ENCODE assay signal across 9 cellular contexts in genomic region chr11:14308897-14309387, GRCh38. TPM values are rescaled to one million over a fixed set of nuclear protein-coding genes. Genes with fewer than 3 reads are reported as not detected.
DNase-seq lines count a peak whose midpoint lies in the region; ATAC-seq and TF ChIP-seq lines count a peak whose summit lies in the region.
"Had no signal": no experiment of that assay in that cellular context is flagged by ENCODE, and none has a peak within 500 bp of the region (broad histone marks: within the 10 kb centered on the region; RNA-seq: fewer than 3 reads in every experiment).

No MANE protein-coding gene starts in this region.

- ATAC-seq in GM18505 (IDR thresholded peaks at IDR 0.05; ENCODE audit: unreplicated experiment) (peak; percentile 41), GM21528 (IDR thresholded peaks at IDR 0.05; ENCODE audit: low FRiP score, unreplicated experiment) (peak; percentile 44), HG03342 (IDR thresholded peaks at IDR 0.05; ENCODE audit: unreplicated experiment) (peak; percentile 31), GM18861 (IDR thresholded peaks at IDR 0.05; ENCODE audit: unreplicated experiment) (no peak)

- H3K4me1 Mint-ChIP-seq in glutamatergic neuron (ENCODE audit: low read depth, unreplicated experiment), result no peaks in the 10 kb centered on the region

- no peak overlapping the region for H3K27ac Mint-ChIP-seq in glutamatergic neuron (ENCODE audit: unreplicated experiment)

- no peaks in the 10 kb centered on the region for H3K36me3 Mint-ChIP-seq in glutamatergic neuron (ENCODE audit: unreplicated experiment)

- H3K27me3 Mint-ChIP-seq in glutamatergic neuron (ENCODE audit: unreplicated experiment), result peaks cover 1% of the 10 kb centered on the region

- no peak for TF ChIP-seq POLR2A in GM18505 (IDR thresholded peaks at IDR 0.05; ENCODE audit: borderline replicate concordance, extremely low read depth, insufficient read depth, insufficient read length)

- no peaks in the 10 kb centered on the region for H3K9me3 Mint-ChIP-seq in glutamatergic neuron (ENCODE audit: unreplicated experiment)

- H3K4me3 Mint-ChIP-seq in glutamatergic neuron (ENCODE audit: unreplicated experiment), result no peak overlapping the region

- DNase-seq in glutamatergic neuron, result no peak
- DNase-seq in CD1c-positive myeloid dendritic cell (ENCODE audit: extremely low spot score), result no peak
- DNase-seq in stimulated activated CD4-positive, alpha-beta T cell treated with anti-CD3 and anti-CD28 coated beads, Interleukin-1b, Interleukin-23, amount 100 ng/mL, for 48 hours, result no peak
- DNase-seq in hepatic stellate cell (ENCODE audit: low spot score), result no peak
- DNase-seq: COR-L47 had no signal

- TF ChIP-seq CTCF in glutamatergic neuron (IDR thresholded peaks at IDR 0.05; ENCODE audit: partially characterized antibody, unreplicated experiment), result peak; percentile 7

RNA-seq across cellular contexts. Expression of gene RRAS2, which starts 50.0 kb away (rescaled TPM):
- total RNA-seq in glutamatergic neuron (ENCODE audit: unreplicated experiment), result 20.8 TPM
